ENCODE assay signal across 16 cellular contexts in the genomic region with DNA sequence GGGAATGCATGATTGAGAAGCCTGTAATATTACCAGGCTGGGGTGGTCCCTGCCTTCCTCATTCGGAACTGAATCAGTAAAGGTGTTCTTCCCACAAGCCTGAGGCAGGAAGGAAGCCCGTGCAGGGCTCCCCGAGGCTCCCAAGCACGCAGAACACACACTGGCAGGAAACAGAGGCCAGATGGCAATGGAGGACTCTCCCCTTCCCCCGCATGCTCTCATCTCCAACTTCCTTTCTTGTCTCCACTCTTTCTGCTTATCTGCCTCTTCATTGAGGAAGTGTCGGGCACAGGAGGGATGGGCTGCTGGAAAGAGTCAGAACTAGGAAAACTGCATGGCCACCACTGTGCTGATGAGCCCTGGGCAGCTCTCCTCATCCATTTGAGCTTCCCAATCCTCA.
A peak's percentile ranks its signal among the peaks of the same experiment; 100 is the strongest.
DNase-seq lines count a peak whose midpoint lies in the region; ATAC-seq and TF ChIP-seq lines count a peak whose summit lies in the region.
"Had no signal": no experiment of that assay in that cellular context is flagged by ENCODE, and none has a peak within 500 bp of the region (broad histone marks: within the 10 kb centered on the region; RNA-seq: fewer than 3 reads in every experiment).

No MANE protein-coding gene starts in this region.

- H3K9ac ChIP-seq in DND-41 (ENCODE audit: low read depth, low read length) = peak overlapping the region; percentile 27; the same call in 1 of the 2 replicates

- H4K20me1 ChIP-seq in DND-41 (ENCODE audit: insufficient read depth, low read length) = no peaks in the 10 kb centered on the region

- H2AFZ ChIP-seq in DND-41 (ENCODE audit: low read depth, low read length) = peak overlapping the region; percentile 59

- no peaks in the 10 kb centered on the region for H3K79me2 ChIP-seq in DND-41 (ENCODE audit: insufficient read depth, low read length)

- H3K27ac ChIP-seq in DND-41 (ENCODE audit: low read length) = peak overlapping the region; percentile 82
- 0 out of 2 replicates have a peak overlapping the region, but pooled peaks have one; percentile 17 for H3K27ac ChIP-seq in HL-60 (replicated peaks)
- no peak overlapping the region for H3K27ac ChIP-seq in effector memory CD4-positive, alpha-beta T cell (ENCODE audit: insufficient read depth, low read length, poor library complexity, severe bottlenecking)
- H3K27ac ChIP-seq: esophagus squamous epithelium, heart left ventricle had no signal

- peak; percentile 81 for DNase-seq in DND-41
- peak; percentile 45 to 77 for DNase-seq in HL-60 (ENCODE audit: low read depth in 1 of 2, low spot score in 1 of 2)
- DNase-seq in SKM-1 (lab: John Stamatoyannopoulos, UW; ENCODE audit: unreplicated experiment) = peak; percentile 63
- peak; percentile 23 for DNase-seq in kidney tubule cell (ENCODE audit: low spot score)
- DNase-seq in effector memory CD4-positive, alpha-beta T cell = no peak
- no peak for DNase-seq in stimulated activated CD4-positive, alpha-beta T cell treated with anti-CD3 and anti-CD28 coated beads, Interleukin-4, amount 100 ng/mL, for 24 hours
- no peak for DNase-seq in BE2C
- DNase-seq: activated CD8-positive, alpha-beta memory T cell treated with anti-CD3 and anti-CD28 coated beads, Interleukin-2, amount 50 U/mL, for 4 hours; activated naive CD4-positive, alpha-beta T cell; CD4-positive, CD25-positive, alpha-beta regulatory T cell; esophagus squamous epithelium; heart left ventricle; left colon; OCI-M1; stimulated activated CD4-positive, alpha-beta T cell treated with anti-CD3 and anti-CD28 coated beads, Interleukin-12 subunit alpha, Interleukin-12 subunit beta, amount 100 ng/mL, for 4 hours; SW 1271 had no signal

- H3K4me2 ChIP-seq in DND-41 (ENCODE audit: insufficient read depth, low read length) = peak overlapping the region; percentile 46

- peak; percentile 92 for ATAC-seq in DND-41 (ENCODE audit: insufficient read depth, low read depth)
- ATAC-seq: heart left ventricle, left colon had no signal

- peaks cover 42% of the 10 kb centered on the region for H3K4me1 ChIP-seq in DND-41 (ENCODE audit: insufficient read depth, low read length)
- H3K4me1 ChIP-seq in effector memory CD4-positive, alpha-beta T cell (ENCODE audit: control insufficient read depth, insufficient read depth, low read length, poor library complexity, severe bottlenecking) = peaks cover 2% of the 10 kb centered on the region
- no peaks in the 10 kb centered on the region for H3K4me1 ChIP-seq in BE2C

- H3K36me3 ChIP-seq in DND-41 (ENCODE audit: insufficient read depth, low read length) (no peaks in the 10 kb centered on the region), BE2C (no peaks in the 10 kb centered on the region)
- no peaks in the 10 kb centered on the region for H3K36me3 ChIP-seq in effector memory CD4-positive, alpha-beta T cell (ENCODE audit: control insufficient read depth, insufficient read depth, low read length)
- H3K36me3 ChIP-seq: esophagus squamous epithelium, heart left ventricle had no signal

- TF ChIP-seq CTCF in DND-41 (IDR thresholded peaks at IDR 0.05; ENCODE audit: borderline replicate concordance, extremely low read depth, low read length, poor library complexity, severe bottlenecking) = no peak
- TF ChIP-seq CTCF in HL-60 (IDR thresholded peaks at IDR 0.05; ENCODE audit: insufficient read depth, low read length) = no peak
- no peak for TF ChIP-seq CTCF in BE2C (IDR thresholded peaks at IDR 0.05; ENCODE audit: low read depth, low read length)

- no peaks in the 10 kb centered on the region for H3K27me3 ChIP-seq in DND-41 (ENCODE audit: insufficient read depth, low read length, poor library complexity)
- no peaks in the 10 kb centered on the region for H3K27me3 ChIP-seq in HL-60 (ENCODE audit: insufficient read depth, poor library complexity, severe bottlenecking)
- H3K27me3 ChIP-seq in effector memory CD4-positive, alpha-beta T cell (replicated peaks; ENCODE audit: control insufficient read depth, insufficient read depth, low read length, poor library complexity, severe bottlenecking) = no peaks in the 10 kb centered on the region
- no peaks in the 10 kb centered on the region for H3K27me3 ChIP-seq in BE2C

- H3K4me3 ChIP-seq in DND-41 (ENCODE audit: low read depth in 1 of 2, low read length in 2 of 2) (peak overlapping the region in 1 of 2 experiments; percentile 38; a peak in 2 of 4 replicates), HL-60 (replicated peaks; ENCODE audit: insufficient read depth, low read length) (no peak overlapping the region), BE2C (ENCODE audit: low read depth, low read length) (no peak overlapping the region)
- H3K4me3 ChIP-seq in effector memory CD4-positive, alpha-beta T cell (ENCODE audit: insufficient read depth, low read depth, low read length, poor library complexity, severe bottlenecking) = no peak overlapping the region
- H3K4me3 ChIP-seq: esophagus squamous epithelium, heart left ventricle had no signal

- H3K9me3 ChIP-seq in DND-41 (ENCODE audit: insufficient read depth, low read length, severe bottlenecking) (no peaks in the 10 kb centered on the region), BE2C (no peaks in the 10 kb centered on the region)
- no peaks in the 10 kb centered on the region for H3K9me3 ChIP-seq in effector memory CD4-positive, alpha-beta T cell (ENCODE audit: control insufficient read depth, low read length)
- H3K9me3 ChIP-seq: esophagus squamous epithelium, heart left ventricle had no signal

Comparison
In these comparisons a context has a peak if more than half of its experiments do, and no peak if none do; other contexts are left out.
1. DNase-seq: peak in DND-41 (single experiment), HL-60 (2 of 2), SKM-1 (single experiment) and kidney tubule cell (single experiment); none in effector memory CD4-positive, alpha-beta T cell (0 of 3), stimulated activated CD4-positive, alpha-beta T cell treated with anti-CD3 and anti-CD28 coated beads, Interleukin-4, amount 100 ng/mL, for 24 hours (single experiment) and BE2C (single experiment).